ENCODE assay signal across 9 cellular contexts in the genomic region with DNA sequence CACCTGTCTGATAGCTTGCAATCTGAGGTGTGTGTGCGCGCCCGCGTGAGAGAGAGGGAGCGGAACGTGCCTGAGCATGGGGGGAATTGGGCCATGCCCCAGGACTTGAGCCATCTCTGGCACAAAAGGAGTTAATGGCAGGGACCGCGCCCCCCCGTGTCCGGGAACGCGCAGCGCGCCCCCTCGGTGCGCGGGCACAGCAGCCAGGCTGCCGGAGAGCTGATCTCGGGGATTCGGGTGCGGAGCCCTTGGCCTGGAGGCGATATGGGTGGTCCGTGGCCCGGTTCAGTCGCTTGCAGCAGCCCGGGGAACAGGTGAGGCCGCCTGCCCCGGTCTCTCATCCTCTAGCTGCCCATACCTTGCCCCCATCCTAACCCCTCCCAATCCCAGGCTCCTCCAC. TPM values are rescaled to one million over a fixed set of nuclear protein-coding genes. Genes with fewer than 3 reads are reported as not detected.
DNase-seq lines count a peak whose midpoint lies in the region; TF ChIP-seq lines count a peak whose summit lies in the region.
"Had no signal": no experiment of that assay in that cellular context is flagged by ENCODE, and none has a peak within 500 bp of the region (broad histone marks: within the 10 kb centered on the region; RNA-seq: fewer than 3 reads in every experiment).

NLGN3 (plus strand) TSS at position 191 of the 400 bp plus-strand sequence. CDS start 2,909 bp downstream, outside the sequence.

- DNase-seq in NCI-H748 (lab: John Stamatoyannopoulos, UW; ENCODE audit: unreplicated experiment) = peak; percentile 25
- DNase-seq in NCI-H748 treated with DMSO at 0.1 percent for 48 hours (lab: John Stamatoyannopoulos, UW) = no peak
- peak; percentile 17 for DNase-seq in astrocyte of the hippocampus (ENCODE audit: low read depth, low spot score)
- no peak for DNase-seq in stomach
- no peak for DNase-seq in middle frontal gyrus (ENCODE audit: extremely low spot score, low spot score)
- DNase-seq in SIG-M5 (lab: John Stamatoyannopoulos, UW) = no peak
- no peak for DNase-seq in UCSD-AML1 (lab: John Stamatoyannopoulos, UW; ENCODE audit: unreplicated experiment)
- DNase-seq: transverse colon had no signal

- H3K27ac ChIP-seq in layer of hippocampus (ENCODE audit: low read depth, low read length) = peak within 1 kb of the TSS; percentile 72
- no peak within 1 kb of the TSS for H3K27ac ChIP-seq in stomach

- peaks cover 0 to 34% (median 18%) of the 10 kb centered on the region in 4 donors for H3K4me1 ChIP-seq in stomach

- TF ChIP-seq EP300 in stomach (IDR thresholded peaks at IDR 0.05) = no peak

- H3K27me3 ChIP-seq in layer of hippocampus (ENCODE audit: control insufficient read depth, insufficient read depth, low read length) = no peaks in the 10 kb centered on the region
- H3K27me3 ChIP-seq in stomach = no peaks in the 10 kb centered on the region
- H3K27me3 ChIP-seq: transverse colon had no signal

- no peak for TF ChIP-seq POLR2A in stomach (IDR thresholded peaks at IDR 0.05)

- TF ChIP-seq CTCF in stomach (IDR thresholded peaks at IDR 0.05) = no peak

- intact Hi-C loops in stomach (cut with DNase I; ENCODE audit: low total_unique reads) = no loop called here

- H3K9me3 ChIP-seq in stomach = no peaks in the 10 kb centered on the region
- H3K9me3 ChIP-seq: transverse colon had no signal

- WGBS in stomach, 5 donors = 8 to 47% (median 25%) methylated on average over 8 to 28 of the region's 28 CpGs

- H3K36me3 ChIP-seq in stomach = peaks cover 0 to 32% (median 31%) of the 10 kb centered on the region in 4 donors
- H3K36me3 ChIP-seq: transverse colon had no signal

- H3K4me3 ChIP-seq in stomach = peak within 1 kb of the TSS; percentile 18 to 37 (median 26)

RNA-seq across cellular contexts. Expression of gene NLGN3, which starts in this region (rescaled TPM):
- 10 to 100 TPM in 1 of 5 donors, 1 to 10 TPM in 1, under 1 TPM in 1, not detected in 2; 0.92 to 10.7 (median 1.0) TPM for total RNA-seq in stomach
- polyA plus RNA-seq in stomach = under 1 TPM; 0.12 to 0.50 (median 0.31) TPM

Comparison
In these comparisons a context has a peak if more than half of its experiments do, and no peak if none do; other contexts are left out.
1. DNase-seq: peak in NCI-H748 (single experiment) and astrocyte of the hippocampus (single experiment); none in NCI-H748 treated with DMSO at 0.1 percent for 48 hours (single experiment), stomach (single experiment), middle frontal gyrus (single experiment), SIG-M5 (single experiment) and UCSD-AML1 (single experiment).